ENCODE assay signal across 11 cellular contexts in genomic region chr11:653146-653545, GRCh38. TPM values are rescaled to one million over a fixed set of nuclear protein-coding genes. Genes with fewer than 3 reads are reported as not detected.
"Had no signal": no experiment of that assay in that cellular context is flagged by ENCODE, and none has a peak within 500 bp of the region (broad histone marks: within the 10 kb centered on the region; RNA-seq: fewer than 3 reads in every experiment).

No MANE protein-coding gene starts in this region.

RNA-seq across cellular contexts. Expression of gene DRD4, which starts 16.1 kb away (rescaled TPM):
- total RNA-seq: LHCN-M2, RPMI7951, SJCRH30, SK-MEL-5 had no signal

RNA-seq across cellular contexts. Expression of gene SCT, which starts 26.2 kb away (rescaled TPM):
- total RNA-seq: K562, LHCN-M2, MCF 10A, NCI-H460, OCI-LY7, PC-9, Right ventricle myocardium inferior, RPMI7951, SJCRH30, SK-MEL-5, T-cell had no signal
- polyA plus RNA-seq: K562 had no signal

RNA-seq across cellular contexts. Expression of gene CDHR5, which starts 28.4 kb away (rescaled TPM):
- total RNA-seq: LHCN-M2, MCF 10A, OCI-LY7, PC-9, Right ventricle myocardium inferior, RPMI7951, SJCRH30, SK-MEL-5 had no signal
- polyA plus RNA-seq: K562 had no signal
